Comparison of ENCODE assay signal across 19 cellular contexts in genomic region chr18:24695168-24695567, GRCh38.
DNase-seq lines count a peak whose midpoint lies in the region; ATAC-seq and TF ChIP-seq lines count a peak whose summit lies in the region.
"Had no signal": no experiment of that assay in that cellular context is flagged by ENCODE, and none has a peak within 500 bp of the region (broad histone marks: within the 10 kb centered on the region; RNA-seq: fewer than 3 reads in every experiment).

No MANE protein-coding gene starts in this region.

- no peak overlapping the region for H3K14ac ChIP-seq in neuronal stem cell (ENCODE audit: low read length)

- TF ChIP-seq CTCF in chondrocyte (IDR thresholded peaks at IDR 0.05), result no peak
- TF ChIP-seq CTCF in GM10266 (IDR thresholded peaks at IDR 0.05; ENCODE audit: control insufficient read depth, insufficient read depth, low read depth, missing control alignments), result no peak

- H3K9me3 Mint-ChIP-seq in chondrocyte (ENCODE audit: low read depth), result peaks cover 5% of the 10 kb centered on the region
- H3K9me3 Mint-ChIP-seq in activated naive CD4-positive, alpha-beta T cell treated with anti-CD3 and anti-CD28 coated beads, Interleukin-2, amount 10 ng/mL, durations not matched to agents 7 days and 5 days, result peaks cover 10% of the 10 kb centered on the region

- H2BK120ac ChIP-seq in neuronal stem cell (ENCODE audit: low read depth, low read length), result no peak overlapping the region

- H3K27ac Mint-ChIP-seq in chondrocyte (ENCODE audit: unreplicated experiment), result peak overlapping the region; percentile 52
- no peak overlapping the region for H3K27ac Mint-ChIP-seq in activated naive CD4-positive, alpha-beta T cell treated with anti-CD3 and anti-CD28 coated beads, Interleukin-2, amount 10 ng/mL, durations not matched to agents 7 days and 5 days

- peak overlapping the region; percentile 18 for H2AFZ ChIP-seq in neuronal stem cell (ENCODE audit: low read length)

- H3K36me3 Mint-ChIP-seq in chondrocyte (ENCODE audit: low read depth), result no peaks in the 10 kb centered on the region
- no peaks in the 10 kb centered on the region for H3K36me3 Mint-ChIP-seq in activated naive CD4-positive, alpha-beta T cell treated with anti-CD3 and anti-CD28 coated beads, Interleukin-2, amount 10 ng/mL, durations not matched to agents 7 days and 5 days

- H3K4me2 ChIP-seq in neuronal stem cell (ENCODE audit: insufficient read depth, low read length, poor library complexity, severe bottlenecking), result no peak overlapping the region

- no peak overlapping the region for H2AK5ac ChIP-seq in neuronal stem cell (ENCODE audit: low read depth, low read length)

- H2BK12ac ChIP-seq in neuronal stem cell (ENCODE audit: low read length), result no peak overlapping the region

- H3K36me3 ChIP-seq in MG63 (no peaks in the 10 kb centered on the region), neuronal stem cell (replicated peaks in 1 of 2; ENCODE audit: control insufficient read depth in 2 of 2, insufficient read depth in 2 of 2, low read length in 2 of 2) (no peaks in the 10 kb centered on the region)
- H3K36me3 ChIP-seq: SJSA1 had no signal

- H2BK15ac ChIP-seq in neuronal stem cell (ENCODE audit: low read length), result no peak overlapping the region

- no peak overlapping the region for H3K9ac ChIP-seq in neuronal stem cell (ENCODE audit: low read depth, low read length, poor library complexity)

- no peaks in the 10 kb centered on the region for H3K4me1 ChIP-seq in neuronal stem cell (ENCODE audit: control insufficient read depth in 2 of 2, insufficient read depth in 1 of 2, low read depth in 1 of 2, low read length in 2 of 2)
- H3K4me1 ChIP-seq: SJSA1 had no signal

- ATAC-seq in GM21825 (IDR thresholded peaks at IDR 0.05; ENCODE audit: unreplicated experiment), result no peak

- H3K23ac ChIP-seq in neuronal stem cell (ENCODE audit: low read depth, low read length, poor library complexity), result no peak overlapping the region

- DNase-seq in NCI-H2107 treated with DMSO at 0.1 percent for 48 hours (lab: John Stamatoyannopoulos, UW; ENCODE audit: unreplicated experiment) (peak; percentile 30), NCI-H2107 (lab: John Stamatoyannopoulos, UW) (no peak), MG63 (peak; percentile 29), chondrocyte (ENCODE audit: low spot score) (no peak), neuronal stem cell (ENCODE audit: low spot score) (no peak), GM10266 (ENCODE audit: extremely low spot score) (no peak)
- DNase-seq in activated naive CD4-positive, alpha-beta T cell treated with anti-CD3 and anti-CD28 coated beads, Interleukin-2, amount 10 ng/mL, durations not matched to agents 7 days and 5 days, result no peak
- DNase-seq: COR-L47; DND-41; H7; MV-4-11; NCI-H1436 treated with DMSO at 0.1 percent for 48 hours; NCI-H2081 treated with DMSO at 0.1 percent for 48 hours; NCI-H524 treated with DMSO at 0.1 percent for 48 hours; NK-92 treated with Interleukin-12 subunit alpha and Interleukin-12 subunit beta, amount 100 ng/mL, for 24 hours had no signal

- H3K4me3 Mint-ChIP-seq in chondrocyte (ENCODE audit: unreplicated experiment), result no peak overlapping the region
- no peak overlapping the region for H3K4me3 Mint-ChIP-seq in activated naive CD4-positive, alpha-beta T cell treated with anti-CD3 and anti-CD28 coated beads, Interleukin-2, amount 10 ng/mL, durations not matched to agents 7 days and 5 days

- H3K27ac ChIP-seq in neuronal stem cell (replicated peaks; ENCODE audit: low read length), result no peak overlapping the region
- H3K27ac ChIP-seq: C4-2B, RWPE1, SJSA1 had no signal

- no peaks in the 10 kb centered on the region for H3K79me1 ChIP-seq in neuronal stem cell (ENCODE audit: low read depth, low read length)

- H3K4ac ChIP-seq in neuronal stem cell (ENCODE audit: low read length), result no peak overlapping the region

- peaks cover 9% of the 10 kb centered on the region for H3K4me1 Mint-ChIP-seq in chondrocyte (ENCODE audit: low read depth)
- no peaks in the 10 kb centered on the region for H3K4me1 Mint-ChIP-seq in activated naive CD4-positive, alpha-beta T cell treated with anti-CD3 and anti-CD28 coated beads, Interleukin-2, amount 10 ng/mL, durations not matched to agents 7 days and 5 days

- H3K4me3 ChIP-seq in MG63, result no peak overlapping the region
- no peak overlapping the region for H3K4me3 ChIP-seq in neuronal stem cell (ENCODE audit: low read length in 2 of 2)
- H3K4me3 ChIP-seq: SJSA1 had no signal

- no peaks in the 10 kb centered on the region for H3K27me3 ChIP-seq in MG63
- peaks cover 0 to 4% (median 0%) of the 10 kb centered on the region in 3 experiments for H3K27me3 ChIP-seq in neuronal stem cell (ENCODE audit: control insufficient read depth in 3 of 3, insufficient read depth in 3 of 3, low read depth in 1 of 3, low read length in 3 of 3)
- H3K27me3 ChIP-seq: SJSA1 had no signal

- H3K9me3 ChIP-seq in MG63 (no peaks in the 10 kb centered on the region; the same call in 1 of the 2 replicates), neuronal stem cell (replicated peaks in 1 of 2; ENCODE audit: control insufficient read depth in 2 of 2, insufficient read depth in 1 of 2, low read depth in 1 of 2, low read length in 2 of 2) (peaks cover 0 to 3% of the 10 kb centered on the region in 2 donors)
- H3K9me3 ChIP-seq: SJSA1 had no signal

- no peak overlapping the region for H4K8ac ChIP-seq in neuronal stem cell (ENCODE audit: low read depth, low read length)

- WGBS in neuronal stem cell (ENCODE audit: extremely low coverage in 2 of 2, insufficient read length in 2 of 2, insufficient replicate concordance in 1 of 2), 2 donors, result no CpG with 5 or more reads among the region's 3 CpGs

- CTCF ChIA-PET in activated naive CD4-positive, alpha-beta T cell treated with anti-CD3 and anti-CD28 coated beads, Interleukin-2, amount 10 ng/mL, durations not matched to agents 7 days and 5 days (lab: Charles Lee), result no interaction called here

- H3K18ac ChIP-seq in neuronal stem cell (ENCODE audit: low read length), result no peak overlapping the region

- no peak overlapping the region for H2BK5ac ChIP-seq in neuronal stem cell (ENCODE audit: low read length)

- no peak overlapping the region for H4K91ac ChIP-seq in neuronal stem cell (ENCODE audit: low read depth, low read length, poor library complexity)

- H3K27me3 Mint-ChIP-seq in chondrocyte (ENCODE audit: low read depth), result peaks cover 14% of the 10 kb centered on the region
- no peaks in the 10 kb centered on the region for H3K27me3 Mint-ChIP-seq in activated naive CD4-positive, alpha-beta T cell treated with anti-CD3 and anti-CD28 coated beads, Interleukin-2, amount 10 ng/mL, durations not matched to agents 7 days and 5 days

Comparison
In these comparisons a context has a peak if more than half of its experiments do, and no peak if none do; other contexts are left out.
1. DNase-seq: peak in NCI-H2107 treated with DMSO at 0.1 percent for 48 hours (single experiment) and MG63 (single experiment); none in NCI-H2107 (single experiment), chondrocyte (single experiment), neuronal stem cell (single experiment), activated naive CD4-positive, alpha-beta T cell treated with anti-CD3 and anti-CD28 coated beads, Interleukin-2, amount 10 ng/mL, durations not matched to agents 7 days and 5 days (single experiment) and GM10266 (single experiment).